In the genomic region with DNA sequence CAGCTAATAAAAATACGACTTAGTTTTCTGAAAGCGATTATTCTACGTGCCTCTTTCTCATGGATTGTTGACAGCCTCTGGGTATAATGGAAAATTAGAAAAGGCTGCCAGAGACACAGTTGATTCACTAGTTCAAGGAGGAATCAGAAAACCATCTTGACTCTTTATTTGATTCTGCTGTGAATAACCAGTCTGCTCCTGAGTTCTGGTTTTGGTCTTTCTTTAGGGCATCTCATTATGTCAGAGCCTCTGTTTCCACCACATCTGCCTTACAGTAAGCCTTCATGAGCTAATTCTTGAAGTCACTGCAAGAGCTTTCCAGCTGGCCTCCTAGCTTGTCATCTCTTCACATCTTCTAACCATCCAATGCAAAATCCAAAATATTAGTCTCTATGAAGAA, we compare ENCODE assay signal across 6 cellular contexts.
"Had no signal": no experiment of that assay in that cellular context is flagged by ENCODE, and none has a peak within 500 bp of the region (broad histone marks: within the 10 kb centered on the region; RNA-seq: fewer than 3 reads in every experiment).

No MANE protein-coding gene starts in this region.

- H3K27ac ChIP-seq: GM23248, HL-60 had no signal

- H3K36me3 Mint-ChIP-seq: IgD-negative memory B cell had no signal

- H3K4me3 Mint-ChIP-seq: HFFc6, IgD-negative memory B cell had no signal

- DNase-seq: GM23248, GOT3, H7, HFFc6 had no signal

- H3K27me3 Mint-ChIP-seq: IgD-negative memory B cell had no signal

- H3K27ac Mint-ChIP-seq: HFFc6 had no signal
